Comparison of ENCODE assay signal across 29 cellular contexts in genomic region chr12:112266473-112266872, GRCh38.
"Had no signal": no experiment of that assay in that cellular context is flagged by ENCODE, and none has a peak within 500 bp of the region (broad histone marks: within the 10 kb centered on the region; RNA-seq: fewer than 3 reads in every experiment).

No MANE protein-coding gene starts in this region.

- H3K27me3 ChIP-seq: colonic mucosa, dorsolateral prefrontal cortex, esophagus muscularis mucosa, esophagus squamous epithelium, foreskin keratinocyte, gastrocnemius medialis, gastroesophageal sphincter, heart left ventricle, heart right ventricle had no signal

- ATAC-seq: effector memory CD8-positive, alpha-beta T cell; esophagus mucosa; foreskin keratinocyte; gastrocnemius medialis; gastroesophageal sphincter; heart left ventricle; heart right ventricle had no signal

- H3K4me1 ChIP-seq: colonic mucosa, esophagus muscularis mucosa, esophagus squamous epithelium, foreskin keratinocyte, gastrocnemius medialis, gastroesophageal sphincter, heart right ventricle had no signal

- H3K4me3 ChIP-seq: colonic mucosa, coronary artery, dorsolateral prefrontal cortex, esophagus muscularis mucosa, esophagus squamous epithelium, gastrocnemius medialis, gastroesophageal sphincter, heart left ventricle, heart right ventricle had no signal

- H3K9me3 Mint-ChIP-seq: dendritic cell treated with granulocyte-macrophage colony-stimulating factor and Interleukin-4, amounts not matched to agents 40 ng/mL and 50 ng/mL, for 4 days; effector memory CD8-positive, alpha-beta T cell; endodermal cell had no signal

- FAIRE-seq: colon, endometrium, endothelial cell of umbilical vein, frontal cortex had no signal

- H3K27ac ChIP-seq: colonic mucosa, coronary artery, dorsolateral prefrontal cortex, epithelial cell of prostate, esophagus muscularis mucosa, esophagus squamous epithelium, foreskin keratinocyte, gastrocnemius medialis, gastroesophageal sphincter, heart left ventricle, heart right ventricle had no signal

- H3K4me3 Mint-ChIP-seq: dendritic cell treated with granulocyte-macrophage colony-stimulating factor and Interleukin-4, amounts not matched to agents 40 ng/mL and 50 ng/mL, for 4 days; effector memory CD8-positive, alpha-beta T cell; endodermal cell had no signal

- H3K36me3 ChIP-seq: colonic mucosa had no signal

- H3K4me1 Mint-ChIP-seq: endodermal cell had no signal

- H3K9me3 ChIP-seq: colonic mucosa, esophagus muscularis mucosa, esophagus squamous epithelium, gastrocnemius medialis, gastroesophageal sphincter, heart left ventricle, heart right ventricle had no signal

- H3K27me3 Mint-ChIP-seq: dendritic cell treated with granulocyte-macrophage colony-stimulating factor and Interleukin-4, amounts not matched to agents 40 ng/mL and 50 ng/mL, for 4 days; effector memory CD8-positive, alpha-beta T cell had no signal

- DNase-seq: colonic mucosa; cortex of kidney; dermis blood vessel endothelial cell; dorsolateral prefrontal cortex; effector CD4-positive, alpha-beta T cell; effector CD8-positive, alpha-beta T cell; effector memory CD4-positive, alpha-beta T cell; effector memory CD8-positive, alpha-beta T cell; endodermal cell; erythroblast; esophagus squamous epithelium; foreskin fibroblast; foreskin keratinocyte; foreskin melanocyte; gastrocnemius medialis; glutamatergic neuron; head of caudate nucleus; heart left ventricle; heart right ventricle had no signal

- H3K27ac Mint-ChIP-seq: dendritic cell treated with granulocyte-macrophage colony-stimulating factor and Interleukin-4, amounts not matched to agents 40 ng/mL and 50 ng/mL, for 4 days; effector memory CD8-positive, alpha-beta T cell; endodermal cell had no signal
